ENCODE assay signal across 17 cellular contexts in the genomic region with DNA sequence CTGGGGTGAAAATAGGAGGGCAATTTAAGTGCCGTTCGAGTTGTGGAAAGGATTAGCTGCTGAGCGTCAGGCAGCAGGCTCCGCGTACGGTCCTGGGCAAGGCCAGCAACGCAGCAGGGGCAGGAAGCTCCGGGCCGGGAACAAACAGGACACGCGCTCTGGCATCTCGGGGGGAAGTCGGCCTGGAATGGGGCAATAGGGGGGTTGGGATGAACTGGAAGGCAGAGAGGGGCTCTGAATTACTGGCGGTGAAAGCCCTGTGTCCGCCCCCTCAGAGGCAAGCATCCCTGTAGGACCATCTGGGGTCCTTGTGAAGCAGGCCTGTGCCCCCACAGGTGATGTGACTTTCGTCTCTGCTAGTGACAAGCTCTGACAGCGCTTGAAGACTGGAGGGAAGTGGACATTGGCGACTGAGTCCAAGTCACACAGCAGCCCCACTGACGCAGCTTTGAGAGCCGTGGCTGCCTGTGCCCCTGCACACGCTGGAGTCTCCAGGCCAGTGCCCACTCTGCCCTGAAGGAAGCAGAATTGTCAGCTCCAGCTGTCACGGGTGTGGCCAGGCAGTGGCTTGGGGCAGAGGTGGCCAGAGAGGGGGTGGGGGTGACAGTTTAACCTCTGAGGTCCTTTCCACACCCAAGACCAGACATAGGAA. TPM values are rescaled to one million over a fixed set of nuclear protein-coding genes. Genes with fewer than 3 reads are reported as not detected.
DNase-seq lines count a peak whose midpoint lies in the region; ATAC-seq and TF ChIP-seq lines count a peak whose summit lies in the region.
"Had no signal": no experiment of that assay in that cellular context is flagged by ENCODE, and none has a peak within 500 bp of the region (broad histone marks: within the 10 kb centered on the region; RNA-seq: fewer than 3 reads in every experiment).

No MANE protein-coding gene starts in this region.

- POLR2A ChIA-PET in GM10248 (lab: Yijun Ruan, JAX), result no interaction called here

- no peaks in the 10 kb centered on the region for H3K36me3 Mint-ChIP-seq in activated naive CD4-positive, alpha-beta T cell treated with anti-CD3 and anti-CD28 coated beads, Interleukin-2, amount 50 U/mL, for 72 hours
- H3K36me3 Mint-ChIP-seq in activated naive CD4-positive, alpha-beta T cell treated with anti-CD3 and anti-CD28 coated beads for 36 hours (ENCODE audit: low read depth), result no peaks in the 10 kb centered on the region

- intact Hi-C loops in activated naive CD4-positive, alpha-beta T cell treated with anti-CD3 and anti-CD28 coated beads for 36 hours (cut with micrococcal nuclease), result no loop called here
- intact Hi-C loops in esophagus muscularis mucosa (cut with DNase I), result no loop called here

- no peak for ATAC-seq in activated naive CD4-positive, alpha-beta T cell treated with anti-CD3 and anti-CD28 coated beads, Interleukin-2, amount 50 U/mL, for 72 hours

- no peaks in the 10 kb centered on the region for H3K4me1 ChIP-seq in esophagus muscularis mucosa
- H3K4me1 ChIP-seq: HAP-1, Peyer's patch had no signal

- H3K9me3 ChIP-seq in esophagus muscularis mucosa (peaks cover 0 to 7% (median 0%) of the 10 kb centered on the region in 4 donors), WERI-Rb-1 (ENCODE audit: severe bottlenecking) (no peaks in the 10 kb centered on the region)
- H3K9me3 ChIP-seq: HAP-1, Peyer's patch had no signal

- H3K27ac ChIP-seq in esophagus muscularis mucosa (replicated peaks in 1 of 4), result no peak overlapping the region
- H3K27ac ChIP-seq in WERI-Rb-1, result no peak overlapping the region
- H3K27ac ChIP-seq: Peyer's patch had no signal

- no peak overlapping the region for H3K4me3 Mint-ChIP-seq in activated naive CD4-positive, alpha-beta T cell treated with anti-CD3 and anti-CD28 coated beads for 36 hours
- H3K4me3 Mint-ChIP-seq: CD4-positive, alpha-beta T cell had no signal

- TF ChIP-seq CTCF in GM10248 (IDR thresholded peaks at IDR 0.05; ENCODE audit: control extremely low read depth, extremely low read depth, low read depth, missing control alignments), result no peak
- no peak for TF ChIP-seq CTCF in esophagus muscularis mucosa (IDR thresholded peaks at IDR 0.05)
- TF ChIP-seq CTCF in WERI-Rb-1 (IDR thresholded peaks at IDR 0.05; ENCODE audit: low read depth, low read length), result no peak

- 75% methylated on average over 13 of the region's 22 CpGs for WGBS in esophagus muscularis mucosa

- H3K36me3 ChIP-seq in esophagus muscularis mucosa (no peaks in the 10 kb centered on the region), WERI-Rb-1 (no peaks in the 10 kb centered on the region)
- H3K36me3 ChIP-seq: HAP-1, Peyer's patch had no signal

- H3K27me3 Mint-ChIP-seq in activated naive CD4-positive, alpha-beta T cell treated with anti-CD3 and anti-CD28 coated beads for 36 hours (ENCODE audit: low read depth), result peaks cover 14% of the 10 kb centered on the region

- no peak for TF ChIP-seq POLR2A in esophagus muscularis mucosa (IDR thresholded peaks at IDR 0.05; ENCODE audit: low read depth)

- no peaks in the 10 kb centered on the region for H3K9me3 Mint-ChIP-seq in activated naive CD4-positive, alpha-beta T cell treated with anti-CD3 and anti-CD28 coated beads, Interleukin-2, amount 50 U/mL, for 72 hours
- no peaks in the 10 kb centered on the region for H3K9me3 Mint-ChIP-seq in activated naive CD4-positive, alpha-beta T cell treated with anti-CD3 and anti-CD28 coated beads for 36 hours
- H3K9me3 Mint-ChIP-seq: CD4-positive, alpha-beta T cell had no signal

- no peak for DNase-seq in activated naive CD4-positive, alpha-beta T cell treated with anti-CD3 and anti-CD28 coated beads, Interleukin-2, amount 50 U/mL, for 72 hours (ENCODE audit: low spot score in 2 of 2)
- DNase-seq in activated naive CD4-positive, alpha-beta T cell treated with anti-CD3 and anti-CD28 coated beads for 36 hours, result no peak
- DNase-seq in GM10248 (ENCODE audit: extremely low spot score), result peak; percentile 15
- DNase-seq in esophagus muscularis mucosa (ENCODE audit: extremely low spot score), result peak; percentile 77
- DNase-seq in stimulated activated CD8-positive, alpha-beta memory T cell treated with anti-CD3 and anti-CD28 coated beads, Interleukin-4, amount 100 ng/mL, for 48 hours, result peak; percentile 17
- no peak for DNase-seq in stimulated activated CD4-positive, alpha-beta T cell treated with anti-CD3 and anti-CD28 coated beads, Interleukin-4, amount 100 ng/mL, for 4 hours
- DNase-seq in WERI-Rb-1, result no peak
- DNase-seq: CD4-positive, alpha-beta T cell; IMR-90; Kasumi-1; NCI-H1930; NCI-H2171 treated with DMSO at 0.1 percent for 48 hours; Right ventricle myocardium superior had no signal

- peak overlapping the region; percentile 22 to 37 for H3K27ac Mint-ChIP-seq in activated naive CD4-positive, alpha-beta T cell treated with anti-CD3 and anti-CD28 coated beads, Interleukin-2, amount 50 U/mL, for 72 hours
- no peak overlapping the region for H3K27ac Mint-ChIP-seq in activated naive CD4-positive, alpha-beta T cell treated with anti-CD3 and anti-CD28 coated beads for 36 hours
- H3K27ac Mint-ChIP-seq: CD4-positive, alpha-beta T cell had no signal

- H3K27me3 ChIP-seq in esophagus muscularis mucosa (peaks cover 0 to 93% (median 4%) of the 10 kb centered on the region in 4 donors), WERI-Rb-1 (ENCODE audit: insufficient read depth, low read depth, severe bottlenecking) (no peaks in the 10 kb centered on the region)
- H3K27me3 ChIP-seq: Peyer's patch had no signal

- H3K4me3 ChIP-seq in esophagus muscularis mucosa (no peak overlapping the region), WERI-Rb-1 (ENCODE audit: low read depth, low read length) (no peak overlapping the region)
- H3K4me3 ChIP-seq: HAP-1, Peyer's patch had no signal

- H3K4me1 Mint-ChIP-seq in activated naive CD4-positive, alpha-beta T cell treated with anti-CD3 and anti-CD28 coated beads for 36 hours (ENCODE audit: low read depth), result peaks cover 3% of the 10 kb centered on the region

- CTCF ChIA-PET in activated naive CD4-positive, alpha-beta T cell treated with anti-CD3 and anti-CD28 coated beads for 36 hours (lab: Charles Lee), result interaction anchor here (1.5 kb wide), 1 partner anchor 193 kb away, joined by 3 read pairs; no protein-coding TSS in a partner anchor
- CTCF ChIA-PET in GM10248 (lab: Yijun Ruan, JAX), result interaction anchor here (1.0 kb wide), 1 partner anchor 9 kb away, joined by 3 read pairs; no protein-coding TSS in a partner anchor

- TF ChIP-seq EP300 in esophagus muscularis mucosa (IDR thresholded peaks at IDR 0.05), result no peak

RNA-seq across cellular contexts. Expression of a gene that starts 22.3 kb away (rescaled TPM):
- total RNA-seq in activated naive CD4-positive, alpha-beta T cell treated with anti-CD3 and anti-CD28 coated beads, Interleukin-2, amount 50 U/mL, for 72 hours, result 1 to 10 TPM; 1.5 to 7.9 TPM
- total RNA-seq in activated naive CD4-positive, alpha-beta T cell treated with anti-CD3 and anti-CD28 coated beads for 36 hours, result 1 to 10 TPM; 2.5 to 2.6 TPM
- total RNA-seq in esophagus muscularis mucosa, result 1 to 10 TPM; 1.8 to 4.0 (median 2.2) TPM
- total RNA-seq: IMR-90 had no signal

RNA-seq across cellular contexts. Expression of a gene that starts 35.1 kb away (rescaled TPM):
- not detected for total RNA-seq in activated naive CD4-positive, alpha-beta T cell treated with anti-CD3 and anti-CD28 coated beads, Interleukin-2, amount 50 U/mL, for 72 hours
- not detected for total RNA-seq in activated naive CD4-positive, alpha-beta T cell treated with anti-CD3 and anti-CD28 coated beads for 36 hours
- total RNA-seq in esophagus muscularis mucosa, result not detected
- total RNA-seq: A673; CD4-positive, alpha-beta T cell; IMR-90; NCI-H460; Right ventricle myocardium superior had no signal

RNA-seq across cellular contexts. Expression of a gene that starts 44.0 kb away (rescaled TPM):
- not detected for total RNA-seq in activated naive CD4-positive, alpha-beta T cell treated with anti-CD3 and anti-CD28 coated beads, Interleukin-2, amount 50 U/mL, for 72 hours
- not detected for total RNA-seq in activated naive CD4-positive, alpha-beta T cell treated with anti-CD3 and anti-CD28 coated beads for 36 hours
- not detected for total RNA-seq in esophagus muscularis mucosa
- total RNA-seq: A673; CD4-positive, alpha-beta T cell; IMR-90; NCI-H460; Right ventricle myocardium superior had no signal

Comparison
In these comparisons a context has a peak if more than half of its experiments do, and no peak if none do; other contexts are left out.
1. DNase-seq: peak in GM10248 (single experiment), esophagus muscularis mucosa (single experiment) and stimulated activated CD8-positive, alpha-beta memory T cell treated with anti-CD3 and anti-CD28 coated beads, Interleukin-4, amount 100 ng/mL, for 48 hours (single experiment); none in activated naive CD4-positive, alpha-beta T cell treated with anti-CD3 and anti-CD28 coated beads, Interleukin-2, amount 50 U/mL, for 72 hours (0 of 2), activated naive CD4-positive, alpha-beta T cell treated with anti-CD3 and anti-CD28 coated beads for 36 hours (single experiment), stimulated activated CD4-positive, alpha-beta T cell treated with anti-CD3 and anti-CD28 coated beads, Interleukin-4, amount 100 ng/mL, for 4 hours (0 of 2) and WERI-Rb-1 (single experiment).